ENCODE assay signal across 30 cellular contexts in genomic region chr6:1600063-1600763, GRCh38.
"Had no signal": no experiment of that assay in that cellular context is flagged by ENCODE, and none has a peak within 500 bp of the region (broad histone marks: within the 10 kb centered on the region; RNA-seq: fewer than 3 reads in every experiment).

No MANE protein-coding gene starts in this region.

- H3K27me3 ChIP-seq: testis, tibial artery had no signal

- H3K9ac ChIP-seq: neural progenitor cell had no signal

- ATAC-seq: left lung; lower lobe of right lung; natural killer cell; pancreas; right cardiac atrium; sciatic nerve; stimulated activated naive B cell treated with anti-CD40 and anti-IgM and Interleukin-4, amounts not matched to agents 10 μg/mL and 1 μg/mL and 100 μg/mL, for 72 hours; stimulated activated naive CD8-positive, alpha-beta T cell treated with anti-CD3 and anti-CD28 coated beads, Interleukin-15, Interleukin-2, amounts not matched to agents 100 U/mL and 50 U/mL, for 24 hours; upper lobe of right lung had no signal

- H3K4me1 ChIP-seq: prostate gland had no signal

- H3K27ac ChIP-seq: left lung, lower lobe of right lung, neural progenitor cell, neutrophil, pancreas, prostate gland, skin epidermis, stomach, testis, tibial artery, upper lobe of right lung had no signal

- H2AFZ ChIP-seq: neural progenitor cell had no signal

- H3K4me3 ChIP-seq: left lung, lower lobe of right lung, neural progenitor cell, pancreas, prostate gland, skin epidermis, tibial artery, upper lobe of right lung had no signal

- H3K4me2 ChIP-seq: neural progenitor cell had no signal

- DNase-seq: hypothalamus; immature natural killer cell; kidney; left colon; left lung; lower lobe of right lung; mammary epithelial cell; mesendoderm; naive B cell; natural killer cell; nephron progenitor cell; occipital lobe; pancreas; right cardiac atrium; stimulated activated CD4-positive, alpha-beta T cell treated with anti-CD3 and anti-CD28 coated beads, Interleukin-12 subunit alpha, Interleukin-12 subunit beta, amount 100 ng/mL, for 4 hours; stimulated activated CD4-positive, alpha-beta T cell treated with anti-CD3 and anti-CD28 coated beads, Interleukin-15, amount 100 ng/mL, for 24 hours; stimulated activated CD4-positive, alpha-beta T cell treated with anti-CD3 and anti-CD28 coated beads, Interleukin-2, amount 100 ng/mL, for 24 hours; stimulated activated CD4-positive, alpha-beta T cell treated with anti-CD3 and anti-CD28 coated beads, Interleukin-4, amount 100 ng/mL, for 1 hour; stimulated activated naive B cell treated with anti-CD40 and anti-IgM and Interleukin-4, amounts not matched to agents 10 μg/mL and 1 μg/mL and 100 μg/mL, for 72 hours; stimulated activated naive CD8-positive, alpha-beta T cell treated with anti-CD3 and anti-CD28 coated beads, Interleukin-15, Interleukin-2, amounts not matched to agents 100 U/mL and 50 U/mL, for 24 hours; stomach; testis; tibial artery; trophoblast cell; upper lobe of right lung had no signal

- H3K9me3 ChIP-seq: left lung, lower lobe of right lung, neutrophil, pancreas, prostate gland, stomach, testis, tibial artery, upper lobe of right lung had no signal

- H3K36me3 ChIP-seq: left lung, lower lobe of right lung, neural progenitor cell, neutrophil, pancreas, prostate gland, stomach, tibial artery, upper lobe of right lung had no signal
